Comparison of ENCODE assay signal across 21 cellular contexts in the genomic region with DNA sequence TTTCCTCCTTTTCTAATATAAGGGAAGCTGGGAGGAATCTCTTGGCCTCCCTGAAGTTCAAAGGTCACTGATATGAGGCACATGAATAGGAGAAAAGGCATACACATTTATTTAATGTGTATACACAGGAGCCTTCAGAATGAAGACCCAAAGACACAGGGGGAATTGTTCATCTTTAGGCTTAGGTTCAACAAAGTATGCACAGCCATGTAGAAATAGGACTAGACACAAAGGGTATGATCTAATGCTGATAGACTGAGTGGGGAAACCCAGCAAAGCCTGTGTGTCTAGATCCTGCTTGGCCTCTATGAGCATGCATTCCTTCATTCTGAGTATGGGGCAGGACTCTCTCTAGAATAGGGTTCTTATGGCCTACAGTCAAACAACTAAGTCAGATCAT.
DNase-seq lines count a peak whose midpoint lies in the region; ATAC-seq and TF ChIP-seq lines count a peak whose summit lies in the region.
"Had no signal": no experiment of that assay in that cellular context is flagged by ENCODE, and none has a peak within 500 bp of the region (broad histone marks: within the 10 kb centered on the region; RNA-seq: fewer than 3 reads in every experiment).

No MANE protein-coding gene starts in this region.

- H3K9me3 ChIP-seq in trophoblast cell (ENCODE audit: insufficient read depth, low read depth, low read length) = no peaks in the 10 kb centered on the region
- H3K9me3 ChIP-seq: BE2C, gastrocnemius medialis, right atrium auricular region, transverse colon had no signal

- no peak overlapping the region for H4K12ac ChIP-seq in trophoblast cell (ENCODE audit: low read depth, low read length)

- H3K9ac ChIP-seq in trophoblast cell (ENCODE audit: low read length) = no peak overlapping the region

- H3K14ac ChIP-seq in trophoblast cell (ENCODE audit: low read length) = no peak overlapping the region

- H2AFZ ChIP-seq in trophoblast cell (ENCODE audit: insufficient read depth, low read length, poor library complexity) = no peak overlapping the region

- no peak overlapping the region for H2BK120ac ChIP-seq in trophoblast cell (ENCODE audit: insufficient read depth, low read length, poor library complexity)

- H2AK5ac ChIP-seq in trophoblast cell (ENCODE audit: low read length) = no peak overlapping the region

- ATAC-seq in HG03196 (IDR thresholded peaks at IDR 0.05; ENCODE audit: unreplicated experiment) = no peak
- ATAC-seq: gastrocnemius medialis; left ventricle myocardium superior; stimulated activated naive B cell treated with anti-CD40 and anti-IgM and Interleukin-4, amounts not matched to agents 10 μg/mL and 1 μg/mL and 100 μg/mL, for 72 hours had no signal

- H3K4ac ChIP-seq in trophoblast cell (ENCODE audit: low read depth, low read length) = no peak overlapping the region

- H2BK12ac ChIP-seq in trophoblast cell (ENCODE audit: low read length) = no peak overlapping the region

- no peaks in the 10 kb centered on the region for H3K27me3 ChIP-seq in trophoblast cell (ENCODE audit: insufficient read depth, low read length)
- H3K27me3 ChIP-seq: BE2C, gastrocnemius medialis, right atrium auricular region, transverse colon had no signal

- H3K4me1 ChIP-seq in trophoblast cell (ENCODE audit: control insufficient read depth in 1 of 2, insufficient read depth in 2 of 2, low read length in 2 of 2) = peaks cover 7 to 14% of the 10 kb centered on the region in 2 experiments
- H3K4me1 ChIP-seq: BE2C had no signal

- H3K4me2 ChIP-seq in trophoblast cell (ENCODE audit: low read length) = no peak overlapping the region

- H3K4me3 ChIP-seq in trophoblast cell (ENCODE audit: low read depth, low read length) (no peak overlapping the region), coronary artery (no peak overlapping the region)
- H3K4me3 ChIP-seq: gastrocnemius medialis, right atrium auricular region, transverse colon had no signal

- TF ChIP-seq CTCF in coronary artery (IDR thresholded peaks at IDR 0.05) = no peak

- no peak overlapping the region for H4K91ac ChIP-seq in trophoblast cell (ENCODE audit: low read depth, low read length)

- H3K27ac ChIP-seq in epithelial cell of prostate (peak overlapping the region; percentile 78), trophoblast cell (ENCODE audit: low read depth, low read length) (peak overlapping the region; percentile 3), coronary artery (no peak overlapping the region)
- H3K27ac ChIP-seq: gastrocnemius medialis had no signal

- H4K8ac ChIP-seq in trophoblast cell (ENCODE audit: low read depth, low read length) = no peak overlapping the region

- no peak overlapping the region for H3K23ac ChIP-seq in trophoblast cell (ENCODE audit: low read length)

- DNase-seq in EH (ENCODE audit: low read depth) (peak; percentile 26), HCEC 1CT (peak; percentile 43), epithelial cell of prostate (ENCODE audit: low read depth, low spot score) (no peak), trophoblast cell (peak; percentile 74 to 83), coronary artery (ENCODE audit: low spot score) (no peak), retina (no peak)
- DNase-seq in activated effector memory CD4-positive, alpha-beta T cell treated with Interleukin-2 at 50 U/mL for 16 hours = no peak
- DNase-seq: activated CD8-positive, alpha-beta memory T cell treated with anti-CD3 and anti-CD28 coated beads, Interleukin-2, amount 50 U/mL, for 4 hours; activated naive CD4-positive, alpha-beta T cell treated with anti-CD3 and anti-CD28 coated beads, Interleukin-2, amount 50 U/mL, for 16 hours; BE2C; COR-L47; cortex of kidney; gastrocnemius medialis; KG1; left ventricle myocardium superior; NCI-H2029 treated with DMSO at 0.1 percent for 48 hours; RPMI8226; stimulated activated naive B cell treated with anti-CD40 and anti-IgM and Interleukin-4, amounts not matched to agents 10 μg/mL and 1 μg/mL and 100 μg/mL, for 72 hours; transverse colon had no signal

- peaks cover 4% of the 10 kb centered on the region for H3K79me1 ChIP-seq in trophoblast cell (ENCODE audit: low read length)

- H3K36me3 ChIP-seq in trophoblast cell (ENCODE audit: control insufficient read depth in 1 of 2, insufficient read depth in 2 of 2, low read length in 2 of 2) = no peaks in the 10 kb centered on the region
- H3K36me3 ChIP-seq: BE2C, gastrocnemius medialis, right atrium auricular region, transverse colon had no signal

- H3K18ac ChIP-seq in trophoblast cell (ENCODE audit: low read length) = no peak overlapping the region

- H2BK5ac ChIP-seq in trophoblast cell (ENCODE audit: low read depth, low read length, poor library complexity) = no peak overlapping the region

- no peaks in the 10 kb centered on the region for H3K79me2 ChIP-seq in trophoblast cell (ENCODE audit: control insufficient read depth, insufficient read depth, low read length, poor library complexity)

Comparison
In these comparisons a context has a peak if more than half of its experiments do, and no peak if none do; other contexts are left out.
1. DNase-seq: peak in EH (single experiment), HCEC 1CT (single experiment) and trophoblast cell (2 of 2); none in epithelial cell of prostate (single experiment), coronary artery (single experiment), retina (single experiment) and activated effector memory CD4-positive, alpha-beta T cell treated with Interleukin-2 at 50 U/mL for 16 hours (single experiment).
2. H3K27ac ChIP-seq: peak in epithelial cell of prostate (single experiment) and trophoblast cell (single experiment); none in coronary artery (0 of 2).